ENCODE assay signal across 25 cellular contexts in the genomic region with DNA sequence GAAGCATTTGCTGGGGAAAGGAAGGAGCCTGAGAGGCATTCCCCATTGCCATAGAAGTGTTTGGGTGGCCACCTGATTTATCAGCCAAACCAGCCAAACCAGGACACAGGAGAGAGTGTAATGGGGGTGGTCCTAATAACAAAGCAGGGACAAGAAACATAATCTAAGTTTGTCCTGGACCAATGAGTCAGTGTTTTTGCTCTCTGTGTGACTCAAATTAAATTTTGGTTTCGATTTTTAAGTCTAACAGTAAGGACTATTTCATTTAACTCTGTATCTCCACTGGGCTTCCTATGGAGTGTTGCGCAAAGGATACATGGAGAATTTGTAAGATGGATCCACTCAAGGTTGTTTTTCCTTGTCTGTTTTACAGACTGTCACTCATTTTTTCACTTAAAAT. TPM values are rescaled to one million over a fixed set of nuclear protein-coding genes. Genes with fewer than 3 reads are reported as not detected.
DNase-seq lines count a peak whose midpoint lies in the region; ATAC-seq and TF ChIP-seq lines count a peak whose summit lies in the region.
"Had no signal": no experiment of that assay in that cellular context is flagged by ENCODE, and none has a peak within 500 bp of the region (broad histone marks: within the 10 kb centered on the region; RNA-seq: fewer than 3 reads in every experiment).

No MANE protein-coding gene starts in this region.

- H3K23ac ChIP-seq in IMR-90 (ENCODE audit: low read depth, low read length), result no peak overlapping the region

- H3K9me3 ChIP-seq in IMR-90 (ENCODE audit: control insufficient read depth, insufficient read depth, low read length) (no peaks in the 10 kb centered on the region), vagina (no peaks in the 10 kb centered on the region)
- H3K9me3 ChIP-seq: SJSA1, tibial nerve had no signal

- H3K4me1 ChIP-seq in IMR-90 (ENCODE audit: control insufficient read depth, insufficient read depth, low read length), result no peaks in the 10 kb centered on the region
- H3K4me1 ChIP-seq in vagina, result no peaks in the 10 kb centered on the region
- H3K4me1 ChIP-seq: tibial nerve had no signal

- H4K8ac ChIP-seq in IMR-90 (ENCODE audit: low read depth in 2 of 2, low read length in 2 of 2), result no peak overlapping the region

- H3K9ac ChIP-seq in IMR-90 (ENCODE audit: low read depth, low read length), result no peak overlapping the region

- no peaks in the 10 kb centered on the region for H4K20me1 ChIP-seq in IMR-90 (ENCODE audit: insufficient read depth, low read length)

- H2AK9ac ChIP-seq in IMR-90 (replicated peaks; ENCODE audit: low read depth, low read length, poor library complexity), result no peak overlapping the region

- no peaks in the 10 kb centered on the region for H3K4me1 Mint-ChIP-seq in natural killer cell
- no peaks in the 10 kb centered on the region for H3K4me1 Mint-ChIP-seq in stimulated activated naive B cell treated with anti-CD40 and anti-IgM and Interleukin-4, amounts not matched to agents 10 μg/mL and 1 μg/mL and 100 μg/mL, for 72 hours
- H3K4me1 Mint-ChIP-seq: activated naive CD8-positive, alpha-beta T cell treated with anti-CD3 and anti-CD28 coated beads, Interleukin-2, amount 10 ng/mL, durations not matched to agents 7 days and 5 days; CD4-positive, CD25-positive, alpha-beta regulatory T cell; stimulated activated memory B cell treated with anti-CD40 and anti-IgM and Interleukin-4, amounts not matched to agents 10 μg/mL and 1 μg/mL and 100 μg/mL, for 72 hours had no signal

- no peaks in the 10 kb centered on the region for H3K79me1 ChIP-seq in IMR-90 (ENCODE audit: low read depth in 1 of 2, low read length in 2 of 2)

- H2AK5ac ChIP-seq in IMR-90 (ENCODE audit: low read depth, low read length), result no peak overlapping the region

- no peak overlapping the region for H3K56ac ChIP-seq in IMR-90 (ENCODE audit: extremely low read depth, insufficient read depth, low read length)

- H3K4me2 ChIP-seq in IMR-90 (ENCODE audit: low read depth, low read length), result peak overlapping the region; percentile 56; the same call in 1 of the 2 replicates

- H2BK15ac ChIP-seq in IMR-90 (ENCODE audit: low read depth, low read length), result no peak overlapping the region

- H3K27me3 Mint-ChIP-seq in natural killer cell (ENCODE audit: low read depth in 2 of 2), result no peaks in the 10 kb centered on the region
- H3K27me3 Mint-ChIP-seq in stimulated activated naive B cell treated with anti-CD40 and anti-IgM and Interleukin-4, amounts not matched to agents 10 μg/mL and 1 μg/mL and 100 μg/mL, for 72 hours, result no peaks in the 10 kb centered on the region
- H3K27me3 Mint-ChIP-seq: activated naive CD8-positive, alpha-beta T cell treated with anti-CD3 and anti-CD28 coated beads, Interleukin-2, amount 10 ng/mL, durations not matched to agents 7 days and 5 days; CD4-positive, CD25-positive, alpha-beta regulatory T cell; stimulated activated memory B cell treated with anti-CD40 and anti-IgM and Interleukin-4, amounts not matched to agents 10 μg/mL and 1 μg/mL and 100 μg/mL, for 72 hours had no signal

- TF ChIP-seq CTCF in IMR-90 (conservative IDR thresholded peaks at IDR 0.05; ENCODE audit: low read depth, low read length) (no peak), astrocyte of the spinal cord (IDR thresholded peaks at IDR 0.05; ENCODE audit: low read depth, low read length) (no peak), fibroblast of villous mesenchyme (IDR thresholded peaks at IDR 0.05; ENCODE audit: insufficient read depth, low read depth, low read length) (no peak), vagina (IDR thresholded peaks at IDR 0.05) (no peak), natural killer cell (IDR thresholded peaks at IDR 0.05) (no peak)

- H3K4ac ChIP-seq in IMR-90 (ENCODE audit: low read depth, low read length), result no peak overlapping the region

- dilution Hi-C loops in IMR-90 (cut with HindIII; ENCODE audit: low sequenced_read_pairs, unreplicated experiment), result no loop called here

- H3K27ac ChIP-seq in IMR-90 (ENCODE audit: insufficient read depth, low read length) (no peak overlapping the region), vagina (no peak overlapping the region)
- H3K27ac ChIP-seq: HL-60, SJSA1, tibial nerve had no signal

- intact Hi-C loops in IMR-90 (cut with micrococcal nuclease) (no loop called here), vagina (cut with DNase I) (no loop called here), natural killer cell (cut with micrococcal nuclease) (no loop called here)

- no peak overlapping the region for H3K4me3 Mint-ChIP-seq in natural killer cell
- no peak overlapping the region for H3K4me3 Mint-ChIP-seq in stimulated activated naive B cell treated with anti-CD40 and anti-IgM and Interleukin-4, amounts not matched to agents 10 μg/mL and 1 μg/mL and 100 μg/mL, for 72 hours
- H3K4me3 Mint-ChIP-seq: activated naive CD8-positive, alpha-beta T cell treated with anti-CD3 and anti-CD28 coated beads, Interleukin-2, amount 10 ng/mL, durations not matched to agents 7 days and 5 days; activated T-helper 1 cell treated with anti-CD3 and anti-CD28 coated beads, Interleukin-12 subunit alpha, Interleukin-12 subunit beta, Interleukin-2, Interleukin-4 antibody, amounts not matched to agents 30 ng/mL and 10 ng/mL and 1 ng/mL, durations not matched to agents 14 hours and 24 hours and 36 hours; CD4-positive, CD25-positive, alpha-beta regulatory T cell; stimulated activated memory B cell treated with anti-CD40 and anti-IgM and Interleukin-4, amounts not matched to agents 10 μg/mL and 1 μg/mL and 100 μg/mL, for 72 hours had no signal

- no peak overlapping the region for H4K5ac ChIP-seq in IMR-90 (ENCODE audit: low read depth, low read length)

- no peak overlapping the region for H2BK120ac ChIP-seq in IMR-90 (ENCODE audit: low read depth, low read length)

- ATAC-seq in IMR-90 (ENCODE audit: low read depth), result peak; percentile 54; the same call in 1 of the 2 replicates
- ATAC-seq in natural killer cell, result no peak
- ATAC-seq in stimulated activated naive B cell treated with anti-CD40 and anti-IgM and Interleukin-4, amounts not matched to agents 10 μg/mL and 1 μg/mL and 100 μg/mL, for 72 hours (replicated peaks), result no peak
- ATAC-seq: activated CD4-positive, CD25-positive, alpha-beta regulatory T cell treated with anti-CD3 and anti-CD28 coated beads, Interleukin-2, amount 50 U/mL, for 24 hours; stimulated activated memory B cell treated with anti-CD40 and anti-IgM and Interleukin-4, amounts not matched to agents 10 μg/mL and 1 μg/mL and 100 μg/mL, for 72 hours had no signal

- no TSS peak for BruUV-seq in IMR-90 (replicated peaks; lab: Mats Ljungman, UMichigan)

- H3K18ac ChIP-seq in IMR-90 (ENCODE audit: low read depth, low read length), result no peak overlapping the region

- POLR2A ChIA-PET in IMR-90 (lab: Charles Lee; ENCODE audit: unreplicated experiment), result no interaction called here

- no peak overlapping the region for H3K4me3 ChIP-seq in IMR-90 (ENCODE audit: insufficient read depth, low read depth, low read length)
- H3K4me3 ChIP-seq in astrocyte of the spinal cord (ENCODE audit: low read depth, low read length), result no peak overlapping the region
- no peak overlapping the region for H3K4me3 ChIP-seq in fibroblast of villous mesenchyme (ENCODE audit: low read depth, low read length)
- no peak overlapping the region for H3K4me3 ChIP-seq in vagina
- H3K4me3 ChIP-seq: SJSA1, tibial nerve had no signal

- H3K27me3 ChIP-seq in IMR-90 (ENCODE audit: control insufficient read depth, insufficient read depth, low read length) (no peaks in the 10 kb centered on the region), vagina (no peaks in the 10 kb centered on the region)
- H3K27me3 ChIP-seq: SJSA1, tibial nerve had no signal

- H3K14ac ChIP-seq in IMR-90 (replicated peaks; ENCODE audit: low read depth, low read length), result no peak overlapping the region

- H3K36me3 Mint-ChIP-seq in natural killer cell, result no peaks in the 10 kb centered on the region
- no peaks in the 10 kb centered on the region for H3K36me3 Mint-ChIP-seq in stimulated activated naive B cell treated with anti-CD40 and anti-IgM and Interleukin-4, amounts not matched to agents 10 μg/mL and 1 μg/mL and 100 μg/mL, for 72 hours
- H3K36me3 Mint-ChIP-seq: activated naive CD8-positive, alpha-beta T cell treated with anti-CD3 and anti-CD28 coated beads, Interleukin-2, amount 10 ng/mL, durations not matched to agents 7 days and 5 days; CD4-positive, CD25-positive, alpha-beta regulatory T cell; stimulated activated memory B cell treated with anti-CD40 and anti-IgM and Interleukin-4, amounts not matched to agents 10 μg/mL and 1 μg/mL and 100 μg/mL, for 72 hours had no signal

- H3K36me3 ChIP-seq in IMR-90 (ENCODE audit: control insufficient read depth, insufficient read depth, low read length) (no peaks in the 10 kb centered on the region), vagina (no peaks in the 10 kb centered on the region)
- H3K36me3 ChIP-seq: SJSA1, tibial nerve had no signal

- peak overlapping the region; percentile 6 for H2AFZ ChIP-seq in IMR-90 (replicated peaks; ENCODE audit: low read length, poor library complexity)

- no peak overlapping the region for H2BK20ac ChIP-seq in IMR-90 (ENCODE audit: low read depth, low read length)

- no CpG with 5 or more reads among the region's 2 CpGs for WGBS in IMR-90 (ENCODE audit: extremely low coverage in 2 of 2, insufficient read length in 1 of 2), 2 experiments

- H2BK5ac ChIP-seq in IMR-90 (ENCODE audit: low read depth, low read length, poor library complexity, severe bottlenecking), result no peak overlapping the region

- CTCF ChIA-PET in IMR-90 (lab: Yijun Ruan, JAX), result no interaction called here

- no peak overlapping the region for H3K27ac Mint-ChIP-seq in natural killer cell
- H3K27ac Mint-ChIP-seq in stimulated activated naive B cell treated with anti-CD40 and anti-IgM and Interleukin-4, amounts not matched to agents 10 μg/mL and 1 μg/mL and 100 μg/mL, for 72 hours, result no peak overlapping the region
- H3K27ac Mint-ChIP-seq: activated naive CD8-positive, alpha-beta T cell treated with anti-CD3 and anti-CD28 coated beads, Interleukin-2, amount 10 ng/mL, durations not matched to agents 7 days and 5 days; activated T-helper 1 cell treated with anti-CD3 and anti-CD28 coated beads, Interleukin-12 subunit alpha, Interleukin-12 subunit beta, Interleukin-2, Interleukin-4 antibody, amounts not matched to agents 30 ng/mL and 10 ng/mL and 1 ng/mL, durations not matched to agents 14 hours and 24 hours and 36 hours; CD4-positive, CD25-positive, alpha-beta regulatory T cell; stimulated activated memory B cell treated with anti-CD40 and anti-IgM and Interleukin-4, amounts not matched to agents 10 μg/mL and 1 μg/mL and 100 μg/mL, for 72 hours had no signal

- no peak for TF ChIP-seq RAD21 in IMR-90 (IDR thresholded peaks at IDR 0.05; ENCODE audit: low read length)

- H3K9me3 Mint-ChIP-seq in natural killer cell, result peaks cover 6 to 15% of the 10 kb centered on the region in 2 donors
- H3K9me3 Mint-ChIP-seq in stimulated activated naive B cell treated with anti-CD40 and anti-IgM and Interleukin-4, amounts not matched to agents 10 μg/mL and 1 μg/mL and 100 μg/mL, for 72 hours, result peaks cover 0 to 3% of the 10 kb centered on the region in 2 donors
- H3K9me3 Mint-ChIP-seq: activated T-helper 1 cell treated with anti-CD3 and anti-CD28 coated beads, Interleukin-12 subunit alpha, Interleukin-12 subunit beta, Interleukin-2, Interleukin-4 antibody, amounts not matched to agents 30 ng/mL and 10 ng/mL and 1 ng/mL, durations not matched to agents 14 hours and 24 hours and 36 hours; stimulated activated memory B cell treated with anti-CD40 and anti-IgM and Interleukin-4, amounts not matched to agents 10 μg/mL and 1 μg/mL and 100 μg/mL, for 72 hours had no signal

- no peak for TF ChIP-seq POLR2A in IMR-90 (IDR thresholded peaks at IDR 0.05; ENCODE audit: low read depth, low read length)
- TF ChIP-seq POLR2A in vagina (IDR thresholded peaks at IDR 0.05), result no peak

- in situ Hi-C loops in IMR-90 (cut with MboI; ENCODE audit: low sequenced_read_pairs), result no loop called here
- in situ Hi-C loops in astrocyte of the spinal cord (cut with HindIII; ENCODE audit: low sequenced_read_pairs), result no loop called here

- DNase-seq in EH (ENCODE audit: low read depth) (peak; percentile 41), IMR-90 (peak; percentile 23), astrocyte of the spinal cord (ENCODE audit: low read depth, low spot score) (peak; percentile 58), fibroblast of villous mesenchyme (ENCODE audit: low read depth) (peak; percentile 61), DMS153 treated with DMSO at 0.1 percent for 48 hours (lab: John Stamatoyannopoulos, UW; ENCODE audit: unreplicated experiment) (no peak), vagina (ENCODE audit: extremely low spot score in 2 of 2) (no peak), natural killer cell (no peak)
- DNase-seq in stimulated activated naive B cell treated with anti-CD40 and anti-IgM and Interleukin-4, amounts not matched to agents 10 μg/mL and 1 μg/mL and 100 μg/mL, for 72 hours, result no peak
- DNase-seq: ACHN; activated naive CD8-positive, alpha-beta T cell treated with anti-CD3 and anti-CD28 coated beads, Interleukin-2, amount 10 ng/mL, durations not matched to agents 7 days and 5 days; caudate nucleus; CD4-positive, CD25-positive, alpha-beta regulatory T cell; DMS153; KG1; midbrain; NCI-H1417; NCI-H2171; NCI-H526 treated with DMSO at 0.1 percent for 48 hours had no signal

- H3K9me1 ChIP-seq in IMR-90 (ENCODE audit: insufficient read depth, low read length), result no peaks in the 10 kb centered on the region

- H4K91ac ChIP-seq in IMR-90 (ENCODE audit: insufficient read depth, low read depth, low read length), result no peak overlapping the region

RNA-seq across cellular contexts. Expression of a gene that starts 19.5 kb away (rescaled TPM):
- 5.2 and 5.3 TPM in 2 replicates for total RNA-seq in IMR-90 (2012; rRNA removed)
- 1.4 and 1.9 TPM in 2 replicates for polyA plus RNA-seq in IMR-90 (2012; rRNA removed)
- polyA plus RNA-seq in IMR-90 (2012; cell fraction: cytosol; rRNA removed), result 0.42 and 0.45 TPM in 2 replicates
- 0.39 and 1.9 TPM in 2 replicates for polyA plus RNA-seq in IMR-90 (2012; cell fraction: nucleus; rRNA removed; ENCODE audit: low replicate concordance)
- total RNA-seq in fibroblast of villous mesenchyme, result 28.3 and 37.6 TPM in 2 replicates
- 8.3 TPM for total RNA-seq in vagina
- total RNA-seq in natural killer cell, result not detected
- total RNA-seq: activated CD8-positive, alpha-beta memory T cell treated with anti-CD3 and anti-CD28 coated beads for 36 hours; activated naive CD8-positive, alpha-beta T cell treated with anti-CD3 and anti-CD28 coated beads, Interleukin-2, amount 10 ng/mL, durations not matched to agents 7 days and 5 days; activated T-helper 1 cell treated with anti-CD3 and anti-CD28 coated beads, Interleukin-12 subunit alpha, Interleukin-12 subunit beta, Interleukin-2, Interleukin-4 antibody, amounts not matched to agents 30 ng/mL and 10 ng/mL and 1 ng/mL, durations not matched to agents 14 hours and 24 hours and 36 hours; CD4-positive, CD25-positive, alpha-beta regulatory T cell had no signal
- polyA plus RNA-seq: CD4-positive, CD25-positive, alpha-beta regulatory T cell had no signal

Comparison
In these comparisons a context has a peak if more than half of its experiments do, and no peak if none do; other contexts are left out.
1. DNase-seq: peak in EH (single experiment), IMR-90 (single experiment), astrocyte of the spinal cord (single experiment) and fibroblast of villous mesenchyme (single experiment); none in DMS153 treated with DMSO at 0.1 percent for 48 hours (single experiment), vagina (0 of 2), natural killer cell (single experiment) and stimulated activated naive B cell treated with anti-CD40 and anti-IgM and Interleukin-4, amounts not matched to agents 10 μg/mL and 1 μg/mL and 100 μg/mL, for 72 hours (single experiment).